25 cellular contexts compared by ENCODE assay signal in genomic region chr2:40034801-40035200, GRCh38.
"Had no signal": no experiment of that assay in that cellular context is flagged by ENCODE, and none has a peak within 500 bp of the region (broad histone marks: within the 10 kb centered on the region; RNA-seq: fewer than 3 reads in every experiment).

No MANE protein-coding gene starts in this region.

- FAIRE-seq: frontal cortex, pancreas, urothelium cell line had no signal

- H3K4me3 ChIP-seq: left ventricle myocardium inferior, pancreas, psoas muscle, right atrium auricular region, skin epidermis, stomach, suprapubic skin, transverse colon had no signal

- H3K27ac ChIP-seq: left ventricle myocardium inferior, neutrophil, pancreas, psoas muscle, right atrium auricular region, skin epidermis, stomach, suprapubic skin, transverse colon had no signal

- H3K4me1 ChIP-seq: left ventricle myocardium inferior, pancreas, psoas muscle, right atrium auricular region, suprapubic skin had no signal

- H3K27me3 ChIP-seq: neutrophil, pancreas, right atrium auricular region, stomach, suprapubic skin, transverse colon had no signal

- DNase-seq: activated B cell treated with CpG ODN at 0.5 μM for 24 hours; activated CD4-positive, alpha-beta T cell treated with anti-CD3 and anti-CD28 coated beads for 36 hours; activated CD4-positive, alpha-beta T cell treated with anti-CD3 and anti-CD28 coated beads, Interleukin-2, amount 50 U/mL, for 48 hours; activated naive CD4-positive, alpha-beta T cell treated with Interleukin-2 at 50 U/mL for 16 hours; activated naive CD8-positive, alpha-beta T cell treated with anti-CD3 and anti-CD28 coated beads for 36 hours; activated T-cell treated with anti-CD3 and anti-CD28 coated beads, Interleukin-2, amount 50 U/mL, for 48 hours; cerebellar nuclear complex; cortex of kidney; endodermal cell; glutamatergic neuron; hippocampal formation; left ventricle myocardium inferior; midbrain; pancreas; psoas muscle; stomach; T-helper 1 cell; transverse colon had no signal

- H3K36me3 ChIP-seq: left ventricle myocardium inferior, neutrophil, pancreas, right atrium auricular region, stomach, suprapubic skin, transverse colon had no signal

- H3K9me3 ChIP-seq: neutrophil, pancreas, psoas muscle, suprapubic skin, transverse colon had no signal

- ATAC-seq: activated CD4-positive, alpha-beta T cell treated with anti-CD3 and anti-CD28 coated beads for 36 hours; pancreas; psoas muscle; stimulated activated memory B cell treated with anti-CD40 and anti-IgM and Interleukin-4, amounts not matched to agents 10 μg/mL and 1 μg/mL and 100 μg/mL, for 72 hours had no signal
